Comparison of ENCODE assay signal across 1 cellular context in genomic region chr19:48714759-48715261, GRCh38.
TF ChIP-seq lines count a peak whose summit lies in the region.

No MANE protein-coding gene starts in this region.

TF ChIP-seq in HepG2, 621 proteins besides CTCF, POLR2A, EP300 and RAD21 (continued from another document):
- TF ChIP-seq CENPT (CRISPR knock-in tag; IDR thresholded peaks at IDR 0.05; ENCODE audit: low read depth) = no peak
- 0 out of 2 replicates have a peak, but pooled peaks have one; percentile 43 for TF ChIP-seq ZNF414 (CRISPR knock-in tag; IDR thresholded peaks at IDR 0.05)
- no peak for TF ChIP-seq ZNF264 (CRISPR knock-in tag; IDR thresholded peaks at IDR 0.05)
- no peak; the same call in 1 of the 2 replicates for TF ChIP-seq ZBED4 (CRISPR knock-in tag; IDR thresholded peaks at IDR 0.05; ENCODE audit: borderline replicate concordance)
- peak; percentile 41; the same call in 1 of the 2 replicates for TF ChIP-seq AHDC1 (CRISPR knock-in tag; IDR thresholded peaks at IDR 0.05; ENCODE audit: borderline replicate concordance)
- TF ChIP-seq ZNF713 (CRISPR knock-in tag; IDR thresholded peaks at IDR 0.05) = no peak
- TF ChIP-seq SIN3A (IDR thresholded peaks at IDR 0.05; ENCODE audit: borderline replicate concordance, low read depth, low read length) = no peak
- TF ChIP-seq GTF2F1 (IDR thresholded peaks at IDR 0.05; ENCODE audit: low read length) = no peak
- TF ChIP-seq HNF1A (IDR thresholded peaks at IDR 0.05; ENCODE audit: low read depth) = no peak
- TF ChIP-seq HNF1A (CRISPR knock-in tag; IDR thresholded peaks at IDR 0.05; ENCODE audit: borderline replicate concordance) = no peak
- no peak for TF ChIP-seq SP1 (IDR thresholded peaks at IDR 0.05)
- no peak for TF ChIP-seq SP1 (CRISPR knock-in tag; IDR thresholded peaks at IDR 0.05)
- TF ChIP-seq ZSCAN30 (CRISPR knock-in tag; IDR thresholded peaks at IDR 0.05) = no peak
